8 cellular contexts compared by ENCODE assay signal in the genomic region with DNA sequence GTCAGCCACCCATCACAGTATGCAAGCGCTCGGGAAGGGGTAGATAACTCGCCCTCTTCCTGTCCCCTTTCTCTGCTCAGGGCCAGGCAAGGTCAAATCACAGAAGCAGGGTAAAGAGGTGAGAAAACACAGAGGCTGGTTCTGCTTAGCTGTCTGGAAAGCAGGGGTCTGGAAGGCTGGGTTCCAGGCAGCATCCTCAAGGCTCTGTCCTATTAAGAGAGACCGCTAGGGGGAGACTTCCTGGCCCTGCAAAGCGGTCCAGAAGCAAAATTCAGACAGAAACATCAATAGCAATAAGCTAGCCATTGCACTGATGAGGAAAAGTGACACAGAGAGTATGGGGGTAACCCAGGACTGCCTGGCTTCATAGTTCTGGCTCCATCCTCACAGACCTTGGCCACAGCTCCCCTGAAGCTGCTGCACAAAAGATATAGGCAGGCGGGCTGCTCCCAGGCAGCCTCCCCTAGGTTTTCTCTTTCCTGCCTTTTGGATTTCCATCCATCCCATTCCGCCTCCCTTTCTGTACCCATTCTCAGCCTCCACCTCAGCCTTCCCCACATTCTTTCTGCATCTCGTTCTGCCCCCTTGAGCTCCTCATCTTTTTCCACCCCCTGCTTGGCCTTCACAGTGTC.
DNase-seq lines count a peak whose midpoint lies in the region; ATAC-seq and TF ChIP-seq lines count a peak whose summit lies in the region.

No MANE protein-coding gene starts in this region.

- peak; percentile 49 for TF ChIP-seq CTCF in C4-2B (conservative IDR thresholded peaks at IDR 0.05)
- peak; percentile 91 for TF ChIP-seq CTCF in WERI-Rb-1 (IDR thresholded peaks at IDR 0.05; ENCODE audit: low read depth, low read length)

- ATAC-seq in GM18517 (IDR thresholded peaks at IDR 0.05; ENCODE audit: unreplicated experiment), result no peak

- H3K27ac ChIP-seq in C4-2B (no peak overlapping the region), WERI-Rb-1 (no peak overlapping the region)

- H3K4me3 ChIP-seq in WERI-Rb-1 (ENCODE audit: low read depth, low read length), result no peak overlapping the region

- H3K9me3 ChIP-seq in WERI-Rb-1 (ENCODE audit: severe bottlenecking), result no peaks in the 10 kb centered on the region

- H3K27me3 ChIP-seq in WERI-Rb-1 (ENCODE audit: insufficient read depth, low read depth, severe bottlenecking), result no peaks in the 10 kb centered on the region

- CTCF ChIA-PET in HEK293T (lab: Yijun Ruan, JAX), result interaction anchor here (0.6 to 1.5 kb wide), 7 partner anchors 13 to 620 kb away, joined by 3 to 7 read pairs (median 4); a partner anchor contains a TSS

- DNase-seq in HEK293T (ENCODE audit: extremely low spot score) (peak; percentile 64), WERI-Rb-1 (peak; percentile 63), kidney tubule cell (ENCODE audit: low spot score) (peak; percentile 5), GDM1 (lab: John Stamatoyannopoulos, UW) (no peak), DMS153 (lab: John Stamatoyannopoulos, UW) (no peak), ureter (ENCODE audit: low spot score) (no peak)

- POLR2A ChIA-PET in HEK293T (lab: Yijun Ruan, JAX), result no interaction called here

- no peaks in the 10 kb centered on the region for H3K36me3 ChIP-seq in WERI-Rb-1

TF ChIP-seq in HEK293T, 16 proteins besides CTCF, POLR2A, EP300 and RAD21:
- TF ChIP-seq BHLHE40 (IDR thresholded peaks at IDR 0.05; ENCODE audit: borderline replicate concordance) (no peak), SP1 (IDR thresholded peaks at IDR 0.05) (no peak), ZNF384 (IDR thresholded peaks at IDR 0.05) (no peak), L3MBTL2 (conservative IDR thresholded peaks at IDR 0.05) (no peak), FOXA1 (IDR thresholded peaks at IDR 0.05) (no peak), ARNT (IDR thresholded peaks at IDR 0.05) (no peak), FOXK2 (IDR thresholded peaks at IDR 0.05) (no peak), TARDBP (IDR thresholded peaks at IDR 0.05) (no peak), NFRKB (IDR thresholded peaks at IDR 0.05) (no peak), CTBP1 (IDR thresholded peaks at IDR 0.05; ENCODE audit: borderline replicate concordance) (no peak), ELF4 (IDR thresholded peaks at IDR 0.05) (no peak), LEF1 (IDR thresholded peaks at IDR 0.05; ENCODE audit: borderline replicate concordance) (no peak), HDGF (IDR thresholded peaks at IDR 0.05; ENCODE audit: borderline replicate concordance) (no peak), SUZ12 (IDR thresholded peaks at IDR 0.05) (no peak), FOXM1 (IDR thresholded peaks at IDR 0.05; ENCODE audit: borderline replicate concordance) (no peak)
- TF ChIP-seq, protein P1, sequence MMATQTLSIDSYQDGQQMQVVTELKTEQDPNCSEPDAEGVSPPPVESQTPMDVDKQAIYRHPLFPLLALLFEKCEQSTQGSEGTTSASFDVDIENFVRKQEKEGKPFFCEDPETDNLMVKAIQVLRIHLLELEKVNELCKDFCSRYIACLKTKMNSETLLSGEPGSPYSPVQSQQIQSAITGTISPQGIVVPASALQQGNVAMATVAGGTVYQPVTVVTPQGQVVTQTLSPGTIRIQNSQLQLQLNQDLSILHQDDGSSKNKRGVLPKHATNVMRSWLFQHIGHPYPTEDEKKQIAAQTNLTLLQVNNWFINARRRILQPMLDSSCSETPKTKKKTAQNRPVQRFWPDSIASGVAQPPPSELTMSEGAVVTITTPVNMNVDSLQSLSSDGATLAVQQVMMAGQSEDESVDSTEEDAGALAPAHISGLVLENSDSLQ (IDR thresholded peaks at IDR 0.05), result no peak

Comparison
In these comparisons a context has a peak if more than half of its experiments do, and no peak if none do; other contexts are left out.
1. DNase-seq: peak in HEK293T (single experiment), WERI-Rb-1 (single experiment) and kidney tubule cell (single experiment); none in GDM1 (single experiment), DMS153 (single experiment) and ureter (single experiment).